ENCODE assay signal across 25 cellular contexts in genomic region chr3:67302419-67302979, GRCh38.
"Had no signal": no experiment of that assay in that cellular context is flagged by ENCODE, and none has a peak within 500 bp of the region (broad histone marks: within the 10 kb centered on the region; RNA-seq: fewer than 3 reads in every experiment).

No MANE protein-coding gene starts in this region.

- H3K4me1 ChIP-seq: gastroesophageal sphincter, heart left ventricle, lower lobe of right lung, prostate gland, right atrium auricular region, sigmoid colon, spleen, tibial nerve, upper lobe of left lung had no signal

- DNase-seq: dorsolateral prefrontal cortex; effector CD4-positive, alpha-beta T cell; foreskin fibroblast; heart left ventricle; hippocampal formation; immature natural killer cell; islet precursor cell; kidney glomerular epithelial cell; left colon; left ventricle myocardium superior; lower lobe of right lung; natural killer cell; sigmoid colon; spleen; stimulated activated CD4-positive, alpha-beta T cell treated with anti-CD3 and anti-CD28 coated beads, Interleukin-4, amount 100 ng/mL, for 4 hours; upper lobe of left lung had no signal

- H3K27me3 ChIP-seq: gastroesophageal sphincter, right atrium auricular region, sigmoid colon, spleen, tibial nerve, upper lobe of left lung had no signal

- H3K27ac Mint-ChIP-seq: immature natural killer cell; natural killer cell; stimulated activated memory B cell treated with anti-CD40 and anti-IgM and Interleukin-4, amounts not matched to agents 10 μg/mL and 1 μg/mL and 100 μg/mL, for 72 hours; stimulated activated naive CD8-positive, alpha-beta T cell treated with anti-CD3 and anti-CD28 coated beads, Interleukin-15, Interleukin-2, amounts not matched to agents 100 ng/mL and 50 ng/mL, for 24 hours had no signal

- H3K36me3 ChIP-seq: gastroesophageal sphincter, heart left ventricle, lower lobe of right lung, prostate gland, right atrium auricular region, sigmoid colon, spleen, thoracic aorta, tibial nerve, upper lobe of left lung had no signal

- H3K27me3 Mint-ChIP-seq: stimulated activated memory B cell treated with anti-CD40 and anti-IgM and Interleukin-4, amounts not matched to agents 10 μg/mL and 1 μg/mL and 100 μg/mL, for 72 hours had no signal

- H3K4me1 Mint-ChIP-seq: immature natural killer cell, natural killer cell had no signal

- H3K9me3 ChIP-seq: gastroesophageal sphincter, heart left ventricle, lower lobe of right lung, prostate gland, right atrium auricular region, sigmoid colon, thoracic aorta, tibial nerve, upper lobe of left lung had no signal

- H3K9me3 Mint-ChIP-seq: stimulated activated naive CD8-positive, alpha-beta T cell treated with anti-CD3 and anti-CD28 coated beads, Interleukin-15, Interleukin-2, amounts not matched to agents 100 ng/mL and 50 ng/mL, for 24 hours had no signal

- H3K27ac ChIP-seq: dorsolateral prefrontal cortex, gastroesophageal sphincter, heart left ventricle, lower lobe of right lung, prostate gland, right atrium auricular region, sigmoid colon, skin epidermis, spleen, thoracic aorta, tibial nerve, upper lobe of left lung had no signal

- H3K4me3 ChIP-seq: dorsolateral prefrontal cortex, gastroesophageal sphincter, heart left ventricle, lower lobe of right lung, prostate gland, right atrium auricular region, sigmoid colon, skin epidermis, spleen, thoracic aorta, tibial nerve, upper lobe of left lung had no signal

- ATAC-seq: gastroesophageal sphincter; heart left ventricle; left colon; left ventricle myocardium superior; lower lobe of right lung; natural killer cell; stimulated activated memory B cell treated with anti-CD40 and anti-IgM and Interleukin-4, amounts not matched to agents 10 μg/mL and 1 μg/mL and 100 μg/mL, for 72 hours had no signal

- H3K36me3 Mint-ChIP-seq: immature natural killer cell; natural killer cell; stimulated activated memory B cell treated with anti-CD40 and anti-IgM and Interleukin-4, amounts not matched to agents 10 μg/mL and 1 μg/mL and 100 μg/mL, for 72 hours had no signal

- H3K4me3 Mint-ChIP-seq: immature natural killer cell; natural killer cell; neural crest cell; stimulated activated memory B cell treated with anti-CD40 and anti-IgM and Interleukin-4, amounts not matched to agents 10 μg/mL and 1 μg/mL and 100 μg/mL, for 72 hours; stimulated activated naive CD8-positive, alpha-beta T cell treated with anti-CD3 and anti-CD28 coated beads, Interleukin-15, Interleukin-2, amounts not matched to agents 100 ng/mL and 50 ng/mL, for 24 hours had no signal
